Comparison of ENCODE assay signal across 8 cellular contexts in genomic region chr18:2971741-2972552, GRCh38. TPM values are rescaled to one million over a fixed set of nuclear protein-coding genes. Genes with fewer than 3 reads are reported as not detected.
DNase-seq lines count a peak whose midpoint lies in the region; ATAC-seq and TF ChIP-seq lines count a peak whose summit lies in the region.

No MANE protein-coding gene starts in this region.

- peaks cover 100% of the 10 kb centered on the region for H3K4me1 ChIP-seq in CD4-positive, alpha-beta memory T cell (ENCODE audit: insufficient read depth, low read length)
- H3K4me1 ChIP-seq in Loucy (ENCODE audit: insufficient read depth, low read length, poor library complexity, severe bottlenecking) = peaks cover 72% of the 10 kb centered on the region
- H3K4me1 ChIP-seq in heart left ventricle = peaks cover 2 to 92% (median 33%) of the 10 kb centered on the region in 12 donors

- no peaks in the 10 kb centered on the region for H3K27me3 Mint-ChIP-seq in CD4-positive, alpha-beta memory T cell
- H3K27me3 Mint-ChIP-seq in activated T-helper 17 cell treated with anti-CD3 and anti-CD28 coated beads, Interleukin-2, amount 50 U/mL, for 72 hours = no peaks in the 10 kb centered on the region

- no peak for TF ChIP-seq POLR2A in heart left ventricle (IDR thresholded peaks at IDR 0.05)

- intact Hi-C loops in CD4-positive, alpha-beta memory T cell (cut with micrococcal nuclease) = loop anchor here (1.0 to 2.0 kb wide), 2 partner anchors 10 to 15 kb away; no protein-coding TSS in a partner anchor
- intact Hi-C loops in heart left ventricle (cut with DNase I) = no loop called here

- H3K27ac ChIP-seq in CD4-positive, alpha-beta memory T cell (ENCODE audit: low read depth, low read length) = peak overlapping the region; percentile 79
- H3K27ac ChIP-seq in heart left ventricle = peak overlapping the region in 10 of 12 donors; percentile 8 to 88 (median 40)

- no peaks in the 10 kb centered on the region for H3K9me3 ChIP-seq in CD4-positive, alpha-beta memory T cell (ENCODE audit: control insufficient read depth in 1 of 2, low read length in 2 of 2)
- no peaks in the 10 kb centered on the region for H3K9me3 ChIP-seq in Loucy (ENCODE audit: insufficient read depth, low read depth, low read length)
- H3K9me3 ChIP-seq in heart left ventricle = no peaks in the 10 kb centered on the region

- CTCF ChIA-PET in CD4-positive, alpha-beta memory T cell (lab: Charles Lee; ENCODE audit: partially characterized antibody) = interaction anchor here (1.1 to 18.4 kb wide), 7 partner anchors 10 to 90 kb away, joined by 3 to 304 read pairs (median 12); no protein-coding TSS in a partner anchor

- peak overlapping the region; percentile 34 to 37 for H3K4me3 ChIP-seq in CD4-positive, alpha-beta memory T cell (ENCODE audit: low read length in 2 of 2)
- peak overlapping the region; percentile 9 for H3K4me3 ChIP-seq in Loucy (ENCODE audit: low read length, poor library complexity, severe bottlenecking)
- peak overlapping the region in 9 of 12 donors; percentile 17 to 49 (median 30) for H3K4me3 ChIP-seq in heart left ventricle

- H3K36me3 ChIP-seq in CD4-positive, alpha-beta memory T cell (ENCODE audit: insufficient read depth, low read length) = no peaks in the 10 kb centered on the region
- H3K36me3 ChIP-seq in Loucy (ENCODE audit: insufficient read depth, low read length) = no peaks in the 10 kb centered on the region
- H3K36me3 ChIP-seq in heart left ventricle = no peaks in the 10 kb centered on the region

- no peak overlapping the region for H2AFZ ChIP-seq in Loucy (ENCODE audit: low read length)

- H3K4me2 ChIP-seq in Loucy (ENCODE audit: low read depth, low read length, poor library complexity, severe bottlenecking) = peak overlapping the region; percentile 68

- H3K36me3 Mint-ChIP-seq in CD4-positive, alpha-beta memory T cell = peaks cover 9 to 40% of the 10 kb centered on the region in 2 donors
- peaks cover 88% of the 10 kb centered on the region for H3K36me3 Mint-ChIP-seq in activated T-helper 17 cell treated with anti-CD3 and anti-CD28 coated beads, Interleukin-2, amount 50 U/mL, for 72 hours (ENCODE audit: low read depth)

- no peak for TF ChIP-seq CTCF in Loucy (conservative IDR thresholded peaks at IDR 0.05; ENCODE audit: low read length)
- TF ChIP-seq CTCF in heart left ventricle (IDR thresholded peaks at IDR 0.05) = no peak

- ATAC-seq in GM21423 (IDR thresholded peaks at IDR 0.05; ENCODE audit: unreplicated experiment) (peak; percentile 91), heart left ventricle (peak; percentile 24 to 78 (median 66))
- peak; percentile 80 for ATAC-seq in activated T-helper 17 cell treated with anti-CD3 and anti-CD28 coated beads, Interleukin-2, amount 50 U/mL, for 72 hours (replicated peaks)

- POLR2A ChIA-PET in CD4-positive, alpha-beta memory T cell (lab: Charles Lee; ENCODE audit: partially characterized antibody) = interaction anchor here (0.8 to 34.6 kb wide), 10 partner anchors 1 to 275 kb away, joined by 3 to 1352 read pairs (median 9); partner anchors contain the start of gene MYL12A

- H3K27me3 ChIP-seq in CD4-positive, alpha-beta memory T cell (ENCODE audit: insufficient read depth, low read length) = no peaks in the 10 kb centered on the region
- H3K27me3 ChIP-seq in Loucy (ENCODE audit: insufficient read depth, low read length, poor library complexity, severe bottlenecking) (no peaks in the 10 kb centered on the region), heart left ventricle (no peaks in the 10 kb centered on the region)

- WGBS in heart left ventricle, 4 donors = 55 to 70% (median 59%) methylated on average over 18 of the region's 18 CpGs

- no peaks in the 10 kb centered on the region for H3K9me2 ChIP-seq in Loucy (replicated peaks; ENCODE audit: low read depth, low read length)

- peak overlapping the region; percentile 82 to 94 (median 88) for H3K4me3 Mint-ChIP-seq in CD4-positive, alpha-beta memory T cell
- peak overlapping the region; percentile 88 for H3K4me3 Mint-ChIP-seq in activated T-helper 17 cell treated with anti-CD3 and anti-CD28 coated beads, Interleukin-2, amount 50 U/mL, for 72 hours

- peaks cover 19% of the 10 kb centered on the region for H4K20me1 ChIP-seq in Loucy (ENCODE audit: insufficient read depth, low read length, poor library complexity, severe bottlenecking)

- peak; percentile 66 to 91 (median 72) for DNase-seq in CD4-positive, alpha-beta memory T cell
- peak in 4 of 5 donors; percentile 58 to 76 (median 66) for DNase-seq in heart left ventricle
- peak; percentile 46 to 72 for DNase-seq in stimulated activated CD4-positive, alpha-beta T cell treated with anti-CD3 and anti-CD28 coated beads, Interleukin-4, amount 100 ng/mL, for 4 hours
- DNase-seq in NCI-H1105 treated with DMSO at 0.1 percent for 48 hours (lab: John Stamatoyannopoulos, UW) = no peak
- no peak for DNase-seq in H4 (ENCODE audit: low spot score)

- H3K9me3 Mint-ChIP-seq in CD4-positive, alpha-beta memory T cell = no peaks in the 10 kb centered on the region
- H3K9me3 Mint-ChIP-seq in activated T-helper 17 cell treated with anti-CD3 and anti-CD28 coated beads, Interleukin-2, amount 50 U/mL, for 72 hours = no peaks in the 10 kb centered on the region

- H3K4me1 Mint-ChIP-seq in CD4-positive, alpha-beta memory T cell = peaks cover 72 to 96% (median 86%) of the 10 kb centered on the region in 4 donors
- peaks cover 57% of the 10 kb centered on the region for H3K4me1 Mint-ChIP-seq in activated T-helper 17 cell treated with anti-CD3 and anti-CD28 coated beads, Interleukin-2, amount 50 U/mL, for 72 hours

- no peaks in the 10 kb centered on the region for H3F3A ChIP-seq in Loucy (ENCODE audit: low read depth)

- peak overlapping the region; percentile 17 for H3K9ac ChIP-seq in Loucy (ENCODE audit: low read depth, low read length, poor library complexity, severe bottlenecking)

- peak overlapping the region; percentile 88 to 98 (median 96) for H3K27ac Mint-ChIP-seq in CD4-positive, alpha-beta memory T cell
- peak overlapping the region; percentile 89 for H3K27ac Mint-ChIP-seq in activated T-helper 17 cell treated with anti-CD3 and anti-CD28 coated beads, Interleukin-2, amount 50 U/mL, for 72 hours

- H3K79me2 ChIP-seq in Loucy (ENCODE audit: insufficient read depth, low read length) = peaks cover 100% of the 10 kb centered on the region

RNA-seq across cellular contexts. Expression of gene LPIN2, which starts 41.0 kb away (rescaled TPM):
- total RNA-seq in CD4-positive, alpha-beta memory T cell = 100 to 1,000 TPM in 1 of 2 experiments, 10 to 100 TPM in 1; 95.4 to 103 TPM
- 10 to 100 TPM; 53.6 to 96.5 TPM for polyA plus RNA-seq in CD4-positive, alpha-beta memory T cell
- 10 to 100 TPM; 45.8 to 78.1 TPM for total RNA-seq in activated T-helper 17 cell treated with anti-CD3 and anti-CD28 coated beads, Interleukin-2, amount 50 U/mL, for 72 hours
- total RNA-seq in heart left ventricle = 10 to 100 TPM in 6 of 9 donors, 1 to 10 TPM in 3; 6.1 to 21.6 (median 10.9) TPM
- 10 to 100 TPM in 1 of 2 donors, 1 to 10 TPM in 1; 1.9 to 12.8 TPM for polyA plus RNA-seq in heart left ventricle
- 17.1 and 21.6 TPM in 2 replicates for total RNA-seq in H4 (2014; rRNA removed; shearing (Covaris generic))

Comparison
In these comparisons a context has a peak if more than half of its experiments do, and no peak if none do; other contexts are left out.
1. DNase-seq: peak in CD4-positive, alpha-beta memory T cell (5 of 5), heart left ventricle (4 of 5) and stimulated activated CD4-positive, alpha-beta T cell treated with anti-CD3 and anti-CD28 coated beads, Interleukin-4, amount 100 ng/mL, for 4 hours (2 of 2); none in NCI-H1105 treated with DMSO at 0.1 percent for 48 hours (single experiment) and H4 (single experiment).
2. Peak in every context shown above with its lines, with median percentiles within 50 percentile points of each other: H3K4me3 ChIP-seq and ATAC-seq.